Comparison of ENCODE assay signal across 21 cellular contexts in the genomic region with DNA sequence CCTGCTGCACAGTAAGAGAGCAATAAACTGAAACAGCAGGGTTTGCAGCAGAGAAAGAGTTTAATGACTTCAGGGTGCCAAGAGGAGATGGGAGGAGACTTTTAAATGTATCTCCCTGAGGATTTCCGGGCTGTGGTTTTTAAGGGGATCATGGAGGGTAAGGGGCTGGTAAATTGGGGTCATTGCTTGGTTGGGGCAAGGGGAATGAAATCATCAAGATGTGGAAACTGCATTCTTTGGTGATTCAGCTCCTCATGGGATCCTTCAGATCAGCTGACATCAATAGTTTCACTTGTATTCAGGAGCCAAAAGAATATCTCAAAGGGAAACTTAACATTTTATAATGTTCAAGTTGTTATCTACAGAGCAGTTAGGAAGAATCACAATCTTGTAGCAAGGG.
"Had no signal": no experiment of that assay in that cellular context is flagged by ENCODE, and none has a peak within 500 bp of the region (broad histone marks: within the 10 kb centered on the region; RNA-seq: fewer than 3 reads in every experiment).

No MANE protein-coding gene starts in this region.

- H3K9me3 ChIP-seq: pancreas, vagina had no signal

- DNase-seq: effector memory CD4-positive, alpha-beta T cell; head of caudate nucleus; left colon; left ventricle myocardium superior; mesenchymal stem cell; midbrain; occipital lobe; pancreas; right cardiac atrium; stimulated activated CD4-positive, alpha-beta T cell treated with anti-CD3 and anti-CD28 coated beads, Interleukin-4, amount 100 ng/mL, for 1 hour; stimulated activated CD8-positive, alpha-beta memory T cell treated with anti-CD3 and anti-CD28 coated beads, Interleukin-4, amount 100 ng/mL, for 48 hours; stimulated activated naive CD8-positive, alpha-beta T cell treated with anti-CD3 and anti-CD28 coated beads, Interleukin-15, Interleukin-2, amounts not matched to agents 100 U/mL and 50 U/mL, for 24 hours; tibial artery; upper lobe of left lung had no signal

- H2AFZ ChIP-seq: hepatocyte had no signal

- H3K27me3 ChIP-seq: hepatocyte, pancreas, tibial artery, upper lobe of left lung, vagina had no signal

- H3K4me3 Mint-ChIP-seq: nephron; stimulated activated effector memory CD8-positive, alpha-beta T cell treated with anti-CD3 and anti-CD28 coated beads, Interleukin-12 subunit alpha, Interleukin-12 subunit beta, amount 100 ng/mL, for 72 hours had no signal

- ATAC-seq: esophagus mucosa; left colon; left ventricle myocardium superior; pancreas; right cardiac atrium; stimulated activated effector memory CD8-positive, alpha-beta T cell treated with anti-CD3 and anti-CD28 coated beads, Interleukin-12 subunit alpha, Interleukin-12 subunit beta, amount 100 ng/mL, for 72 hours; stimulated activated naive CD8-positive, alpha-beta T cell treated with anti-CD3 and anti-CD28 coated beads, Interleukin-15, Interleukin-2, amounts not matched to agents 100 U/mL and 50 U/mL, for 24 hours had no signal

- H3K27ac Mint-ChIP-seq: nephron; progenitor cell of endocrine pancreas; stimulated activated effector memory CD8-positive, alpha-beta T cell treated with anti-CD3 and anti-CD28 coated beads, Interleukin-12 subunit alpha, Interleukin-12 subunit beta, amount 100 ng/mL, for 72 hours had no signal

- H3K4me1 Mint-ChIP-seq: nephron; stimulated activated effector memory CD8-positive, alpha-beta T cell treated with anti-CD3 and anti-CD28 coated beads, Interleukin-12 subunit alpha, Interleukin-12 subunit beta, amount 100 ng/mL, for 72 hours had no signal

- H3K79me2 ChIP-seq: hepatocyte had no signal

- H3K27ac ChIP-seq: hepatocyte, pancreas, tibial artery, upper lobe of left lung, vagina had no signal

- H3K4me2 ChIP-seq: hepatocyte had no signal

- H3K36me3 ChIP-seq: pancreas, tibial artery, upper lobe of left lung, vagina had no signal

- H3K4me3 ChIP-seq: hepatocyte, lung, pancreas, tibial artery, upper lobe of left lung, vagina had no signal

- H3K36me3 Mint-ChIP-seq: stimulated activated effector memory CD8-positive, alpha-beta T cell treated with anti-CD3 and anti-CD28 coated beads, Interleukin-12 subunit alpha, Interleukin-12 subunit beta, amount 100 ng/mL, for 72 hours had no signal

- H3K27me3 Mint-ChIP-seq: progenitor cell of endocrine pancreas had no signal

- H3K4me1 ChIP-seq: pancreas, tibial artery, upper lobe of left lung, vagina had no signal
